Comparison of ENCODE assay signal across 1 cellular context in genomic region chr7:101935521-101936141, GRCh38.
TF ChIP-seq lines count a peak whose summit lies in the region.

No MANE protein-coding gene starts in this region.

TF ChIP-seq in H1, 55 proteins besides CTCF, POLR2A, EP300 and RAD21:
- no peak for TF ChIP-seq USF2 (IDR thresholded peaks at IDR 0.05; ENCODE audit: low read length)
- no peak for TF ChIP-seq YY1 (IDR thresholded peaks at IDR 0.05; ENCODE audit: low read depth, low read length)
- no peak for TF ChIP-seq SP1 (IDR thresholded peaks at IDR 0.05; ENCODE audit: low read depth, low read length)
- TF ChIP-seq KDM5A (IDR thresholded peaks at IDR 0.05; ENCODE audit: low read length), result no peak
- TF ChIP-seq BRCA1 (IDR thresholded peaks at IDR 0.05; ENCODE audit: low read depth, low read length), result no peak
- TF ChIP-seq KDM1A (IDR thresholded peaks at IDR 0.05; ENCODE audit: borderline replicate concordance, low read length), result no peak
- no peak for TF ChIP-seq TAF7 (optimal IDR thresholded peaks at IDR 0.05; ENCODE audit: borderline replicate concordance, low read depth, low read length)
- no peak for TF ChIP-seq HDAC2 (IDR thresholded peaks at IDR 0.05; ENCODE audit: borderline replicate concordance in 1 of 2, low read depth in 2 of 2, low read length in 2 of 2)
- TF ChIP-seq GTF2F1 (IDR thresholded peaks at IDR 0.05; ENCODE audit: borderline replicate concordance, low read depth, low read length), result no peak
- no peak for TF ChIP-seq ASH2L (IDR thresholded peaks at IDR 0.05; ENCODE audit: low read length)
- no peak for TF ChIP-seq SUZ12 (IDR thresholded peaks at IDR 0.05; ENCODE audit: low read length)
- TF ChIP-seq RNF2 (IDR thresholded peaks at IDR 0.05; ENCODE audit: borderline replicate concordance, low read depth, low read length, missing control alignments, poor library complexity, severe bottlenecking), result no peak
